Comparison of ENCODE assay signal across 37 cellular contexts in genomic region chr3:52789746-52790040, GRCh38. TPM values are rescaled to one million over a fixed set of nuclear protein-coding genes. Genes with fewer than 3 reads are reported as not detected.
"Had no signal": no experiment of that assay in that cellular context is flagged by ENCODE, and none has a peak within 500 bp of the region (broad histone marks: within the 10 kb centered on the region; RNA-seq: fewer than 3 reads in every experiment).

No MANE protein-coding gene starts in this region.

- H3K27ac ChIP-seq: colonic mucosa, epithelial cell of prostate, esophagus squamous epithelium, gastrocnemius medialis, neutrophil, ovary, prostate gland, sigmoid colon, suprapubic skin, tibial artery, upper lobe of right lung had no signal

- H3K27me3 ChIP-seq: colonic mucosa, esophagus squamous epithelium, gastrocnemius medialis, neutrophil, ovary, sigmoid colon, suprapubic skin, tibial artery, upper lobe of right lung had no signal

- H3K36me3 Mint-ChIP-seq: activated CD8-positive, alpha-beta memory T cell treated with anti-CD3 and anti-CD28 coated beads, Interleukin-2, amount 10 ng/mL, durations not matched to agents 7 days and 5 days; activated naive CD4-positive, alpha-beta T cell treated with anti-CD3 and anti-CD28 coated beads, Interleukin-2, amount 50 U/mL, for 72 hours; memory B cell; naive thymus-derived CD8-positive, alpha-beta T cell; stimulated activated naive B cell treated with anti-CD40 and anti-IgM and Interleukin-4, amounts not matched to agents 10 μg/mL and 1 μg/mL and 100 μg/mL, for 72 hours had no signal

- H3K36me3 ChIP-seq: colonic mucosa, esophagus squamous epithelium, gastrocnemius medialis, neutrophil, ovary, prostate gland, sigmoid colon, suprapubic skin, tibial artery, upper lobe of right lung had no signal

- FAIRE-seq: endometrium, islet of Langerhans, small intestine had no signal

- H3K9me3 Mint-ChIP-seq: activated naive CD4-positive, alpha-beta T cell treated with anti-CD3 and anti-CD28 coated beads, Interleukin-2, amount 50 U/mL, for 72 hours; activated T-cell treated with anti-CD3 and anti-CD28 coated beads, Interleukin-2, amount 50 U/mL, for 72 hours; memory B cell; naive thymus-derived CD8-positive, alpha-beta T cell; stimulated activated naive B cell treated with anti-CD40 and anti-IgM and Interleukin-4, amounts not matched to agents 10 μg/mL and 1 μg/mL and 100 μg/mL, for 72 hours; T-helper 2 cell treated with Interferon-gamma antibody and Interleukin-4, amounts not matched to agents 5 μg/mL and 100 μg/mL, for 36 hours had no signal

- ATAC-seq: activated CD4-positive, alpha-beta T cell treated with anti-CD3 and anti-CD28 coated beads for 36 hours; activated CD8-positive, alpha-beta memory T cell treated with anti-CD3 and anti-CD28 coated beads, Interleukin-2, amount 10 ng/mL, durations not matched to agents 7 days and 5 days; activated CD8-positive, alpha-beta T cell treated with anti-CD3 and anti-CD28 coated beads, Interleukin-2, amount 10 ng/mL, durations not matched to agents 7 days and 5 days; activated naive CD4-positive, alpha-beta T cell treated with anti-CD3 and anti-CD28 coated beads, Interleukin-2, amount 50 U/mL, for 72 hours; activated T-cell treated with anti-CD3 and anti-CD28 coated beads, Interleukin-2, amount 50 U/mL, for 72 hours; gastrocnemius medialis; left cardiac atrium; left ventricle myocardium superior; naive thymus-derived CD8-positive, alpha-beta T cell; stimulated activated naive B cell treated with anti-CD40 and anti-IgM and Interleukin-4, amounts not matched to agents 10 μg/mL and 1 μg/mL and 100 μg/mL, for 72 hours; upper lobe of right lung had no signal

- H3K4me3 Mint-ChIP-seq: activated CD4-positive, alpha-beta T cell treated with anti-CD3 and anti-CD28 coated beads for 36 hours; activated CD8-positive, alpha-beta memory T cell treated with anti-CD3 and anti-CD28 coated beads, Interleukin-2, amount 10 ng/mL, durations not matched to agents 7 days and 5 days; activated CD8-positive, alpha-beta T cell treated with anti-CD3 and anti-CD28 coated beads, Interleukin-2, amount 10 ng/mL, durations not matched to agents 7 days and 5 days; activated T-cell treated with anti-CD3 and anti-CD28 coated beads, Interleukin-2, amount 50 U/mL, for 72 hours; memory B cell; naive thymus-derived CD8-positive, alpha-beta T cell; stimulated activated naive B cell treated with anti-CD40 and anti-IgM and Interleukin-4, amounts not matched to agents 10 μg/mL and 1 μg/mL and 100 μg/mL, for 72 hours; T-helper 2 cell treated with Interferon-gamma antibody and Interleukin-4, amounts not matched to agents 5 μg/mL and 100 μg/mL, for 36 hours had no signal

- H3K4me1 ChIP-seq: colonic mucosa, gastrocnemius medialis, prostate gland, sigmoid colon, upper lobe of right lung had no signal

- DNase-seq: activated CD4-positive, alpha-beta T cell treated with anti-CD3 and anti-CD28 coated beads for 36 hours; activated CD4-positive, CD25-positive, alpha-beta regulatory T cell; activated CD8-positive, alpha-beta memory T cell treated with anti-CD3 and anti-CD28 coated beads, Interleukin-2, amount 10 ng/mL, durations not matched to agents 7 days and 5 days; activated CD8-positive, alpha-beta T cell treated with anti-CD3 and anti-CD28 coated beads, Interleukin-2, amount 10 ng/mL, durations not matched to agents 7 days and 5 days; activated naive CD4-positive, alpha-beta T cell; activated T-cell treated with anti-CD3 and anti-CD28 coated beads, Interleukin-2, amount 50 U/mL, for 72 hours; anterior cingulate cortex; cerebellar nuclear complex; colonic mucosa; effector CD8-positive, alpha-beta T cell; esophagus squamous epithelium; gastrocnemius medialis; glutamatergic neuron; left cardiac atrium; left ventricle myocardium superior; ovary; retina; sigmoid colon; small intestine; stimulated activated CD4-positive, alpha-beta T cell treated with anti-CD3 and anti-CD28 coated beads, Interleukin-1b, Interleukin-23, amount 100 ng/mL, for 48 hours; stimulated activated CD4-positive, alpha-beta T cell treated with anti-CD3 and anti-CD28 coated beads, Interleukin-4, amount 100 ng/mL, for 4 hours; stimulated activated CD8-positive, alpha-beta memory T cell treated with anti-CD3 and anti-CD28 coated beads, Interleukin-4, amount 100 ng/mL, for 48 hours; stimulated activated naive B cell treated with anti-CD40 and anti-IgM and Interleukin-4, amounts not matched to agents 10 μg/mL and 1 μg/mL and 100 μg/mL, for 72 hours; T-helper 1 cell; tibial artery; upper lobe of right lung had no signal

- H3K27ac Mint-ChIP-seq: activated CD4-positive, alpha-beta T cell treated with anti-CD3 and anti-CD28 coated beads for 36 hours; activated CD8-positive, alpha-beta memory T cell treated with anti-CD3 and anti-CD28 coated beads, Interleukin-2, amount 10 ng/mL, durations not matched to agents 7 days and 5 days; activated CD8-positive, alpha-beta T cell treated with anti-CD3 and anti-CD28 coated beads, Interleukin-2, amount 10 ng/mL, durations not matched to agents 7 days and 5 days; activated T-cell treated with anti-CD3 and anti-CD28 coated beads, Interleukin-2, amount 50 U/mL, for 72 hours; memory B cell; stimulated activated naive B cell treated with anti-CD40 and anti-IgM and Interleukin-4, amounts not matched to agents 10 μg/mL and 1 μg/mL and 100 μg/mL, for 72 hours; T-helper 2 cell treated with Interferon-gamma antibody and Interleukin-4, amounts not matched to agents 5 μg/mL and 100 μg/mL, for 36 hours had no signal

- H3K4me1 Mint-ChIP-seq: activated CD4-positive, alpha-beta T cell treated with anti-CD3 and anti-CD28 coated beads for 36 hours; activated CD8-positive, alpha-beta memory T cell treated with anti-CD3 and anti-CD28 coated beads, Interleukin-2, amount 10 ng/mL, durations not matched to agents 7 days and 5 days; memory B cell; stimulated activated naive B cell treated with anti-CD40 and anti-IgM and Interleukin-4, amounts not matched to agents 10 μg/mL and 1 μg/mL and 100 μg/mL, for 72 hours had no signal

- H3K9me3 ChIP-seq: colonic mucosa, esophagus squamous epithelium, gastrocnemius medialis, neutrophil, ovary, prostate gland, sigmoid colon, suprapubic skin, tibial artery, upper lobe of right lung had no signal

- H3K4me3 ChIP-seq: colonic mucosa, esophagus squamous epithelium, gastrocnemius medialis, ovary, prostate gland, sigmoid colon, suprapubic skin, tibial artery, upper lobe of right lung had no signal

RNA-seq across cellular contexts. Expression of gene ITIH3, which starts 4.9 kb away (rescaled TPM):
- total RNA-seq: activated CD4-positive, alpha-beta T cell treated with anti-CD3 and anti-CD28 coated beads for 36 hours; activated CD8-positive, alpha-beta memory T cell treated with anti-CD3 and anti-CD28 coated beads, Interleukin-2, amount 10 ng/mL, durations not matched to agents 7 days and 5 days; activated CD8-positive, alpha-beta T cell treated with anti-CD3 and anti-CD28 coated beads, Interleukin-2, amount 10 ng/mL, durations not matched to agents 7 days and 5 days; activated naive CD4-positive, alpha-beta T cell treated with anti-CD3 and anti-CD28 coated beads, Interleukin-2, amount 50 U/mL, for 72 hours; activated T-cell treated with anti-CD3 and anti-CD28 coated beads, Interleukin-2, amount 50 U/mL, for 72 hours; left ventricle myocardium superior; naive thymus-derived CD8-positive, alpha-beta T cell had no signal

RNA-seq across cellular contexts. Expression of gene ITIH1, which starts 12.3 kb away (rescaled TPM):
- total RNA-seq: activated CD4-positive, alpha-beta T cell treated with anti-CD3 and anti-CD28 coated beads for 36 hours; activated CD8-positive, alpha-beta memory T cell treated with anti-CD3 and anti-CD28 coated beads, Interleukin-2, amount 10 ng/mL, durations not matched to agents 7 days and 5 days; activated CD8-positive, alpha-beta T cell treated with anti-CD3 and anti-CD28 coated beads, Interleukin-2, amount 10 ng/mL, durations not matched to agents 7 days and 5 days; activated naive CD4-positive, alpha-beta T cell treated with anti-CD3 and anti-CD28 coated beads, Interleukin-2, amount 50 U/mL, for 72 hours; activated T-cell treated with anti-CD3 and anti-CD28 coated beads, Interleukin-2, amount 50 U/mL, for 72 hours; dermis microvascular lymphatic vessel endothelial cell; esophagus squamous epithelium; left cardiac atrium; left ventricle myocardium superior; naive thymus-derived CD8-positive, alpha-beta T cell; sigmoid colon; upper lobe of right lung had no signal
- polyA plus RNA-seq: naive thymus-derived CD8-positive, alpha-beta T cell had no signal

RNA-seq across cellular contexts. Expression of gene MUSTN1, which starts 45.1 kb away (rescaled TPM):
- total RNA-seq: dermis microvascular lymphatic vessel endothelial cell had no signal
